In the genomic region with DNA sequence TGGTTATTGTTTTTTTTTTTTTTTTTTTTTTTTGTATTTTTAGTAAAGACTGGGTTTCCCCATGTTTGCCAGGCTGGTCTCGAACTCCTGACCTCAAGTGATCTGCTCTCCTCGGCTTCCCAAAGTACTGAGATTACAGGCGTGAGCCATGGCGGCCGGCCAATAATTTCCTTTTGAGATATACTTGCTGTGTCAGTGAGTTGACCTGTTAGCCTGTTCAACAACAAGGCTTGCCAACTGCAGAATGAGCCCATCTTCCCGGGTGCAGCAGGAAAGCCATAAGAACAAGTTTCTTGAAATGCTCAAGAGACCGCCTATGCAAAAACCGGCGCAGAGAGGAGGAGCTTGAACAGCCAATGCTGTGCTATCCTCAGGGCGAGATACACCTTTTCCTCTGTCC, we compare ENCODE assay signal across 24 cellular contexts.
"Had no signal": no experiment of that assay in that cellular context is flagged by ENCODE, and none has a peak within 500 bp of the region (broad histone marks: within the 10 kb centered on the region; RNA-seq: fewer than 3 reads in every experiment).

No MANE protein-coding gene starts in this region.

- H3K9me3 Mint-ChIP-seq: activated CD4-positive, alpha-beta memory T cell treated with anti-CD3 and anti-CD28 coated beads for 36 hours; activated naive CD4-positive, alpha-beta T cell treated with anti-CD3 and anti-CD28 coated beads, Interleukin-2, amount 50 U/mL, for 72 hours; activated T-helper 1 cell treated with anti-CD3 and anti-CD28 coated beads, Interleukin-12 subunit alpha, Interleukin-12 subunit beta, Interleukin-2, Interleukin-4 antibody, amounts not matched to agents 30 ng/mL and 10 ng/mL and 1 ng/mL, durations not matched to agents 14 hours and 24 hours and 36 hours; naive B cell; stimulated activated effector memory CD8-positive, alpha-beta T cell treated with anti-CD3 and anti-CD28 coated beads, Interleukin-12 subunit alpha, Interleukin-12 subunit beta, amount 100 ng/mL, for 72 hours; WTC11 had no signal

- H3K4me3 Mint-ChIP-seq: activated CD4-positive, alpha-beta memory T cell treated with anti-CD3 and anti-CD28 coated beads for 36 hours; activated T-helper 1 cell treated with anti-CD3 and anti-CD28 coated beads, Interleukin-12 subunit alpha, Interleukin-12 subunit beta, Interleukin-2, Interleukin-4 antibody, amounts not matched to agents 30 ng/mL and 10 ng/mL and 1 ng/mL, durations not matched to agents 14 hours and 24 hours and 36 hours; naive B cell; stimulated activated effector memory CD8-positive, alpha-beta T cell treated with anti-CD3 and anti-CD28 coated beads, Interleukin-12 subunit alpha, Interleukin-12 subunit beta, amount 100 ng/mL, for 72 hours; WTC11 had no signal

- H3K36me3 ChIP-seq: breast epithelium, ovary had no signal

- H3K4me1 ChIP-seq: adrenal gland, breast epithelium had no signal

- H3K4me2 ChIP-seq: hepatocyte, smooth muscle cell had no signal

- H3K9me3 ChIP-seq: adrenal gland, breast epithelium, esophagus muscularis mucosa, ovary, psoas muscle, upper lobe of right lung had no signal

- H3K27me3 ChIP-seq: adrenal gland, breast epithelium, esophagus muscularis mucosa, hepatocyte, ovary, upper lobe of right lung had no signal

- ATAC-seq: activated naive CD4-positive, alpha-beta T cell treated with anti-CD3 and anti-CD28 coated beads, Interleukin-2, amount 50 U/mL, for 72 hours; left colon; sciatic nerve; stimulated activated effector memory CD8-positive, alpha-beta T cell treated with anti-CD3 and anti-CD28 coated beads, Interleukin-12 subunit alpha, Interleukin-12 subunit beta, amount 100 ng/mL, for 72 hours; upper lobe of right lung; WTC11 had no signal

- H3K27ac ChIP-seq: adrenal gland, breast epithelium, esophagus muscularis mucosa, hepatocyte, ovary, psoas muscle, upper lobe of right lung had no signal

- H3K36me3 Mint-ChIP-seq: activated CD4-positive, alpha-beta memory T cell treated with anti-CD3 and anti-CD28 coated beads for 36 hours; activated naive CD4-positive, alpha-beta T cell treated with anti-CD3 and anti-CD28 coated beads, Interleukin-2, amount 50 U/mL, for 72 hours; naive B cell; stimulated activated effector memory CD8-positive, alpha-beta T cell treated with anti-CD3 and anti-CD28 coated beads, Interleukin-12 subunit alpha, Interleukin-12 subunit beta, amount 100 ng/mL, for 72 hours had no signal

- H3K4me1 Mint-ChIP-seq: naive B cell; stimulated activated effector memory CD8-positive, alpha-beta T cell treated with anti-CD3 and anti-CD28 coated beads, Interleukin-12 subunit alpha, Interleukin-12 subunit beta, amount 100 ng/mL, for 72 hours had no signal

- DNase-seq: activated CD4-positive, alpha-beta memory T cell treated with anti-CD3 and anti-CD28 coated beads for 36 hours; activated CD4-positive, alpha-beta T cell treated with anti-CD3 and anti-CD28 coated beads for 4 hours; activated gamma-delta T cell treated with Interleukin-2 at 50 U/mL for 16 hours; activated T-cell treated with anti-CD3 and anti-CD28 coated beads for 4 hours; cerebellar nuclear complex; cortex of kidney; effector CD4-positive, alpha-beta T cell; left colon; naive B cell; psoas muscle; stimulated activated CD4-positive, alpha-beta T cell treated with anti-CD3 and anti-CD28 coated beads, Interleukin-4, amount 100 ng/mL, for 24 hours; SW 1271; upper lobe of right lung had no signal

- H3K27ac Mint-ChIP-seq: activated CD4-positive, alpha-beta memory T cell treated with anti-CD3 and anti-CD28 coated beads for 36 hours; activated naive CD4-positive, alpha-beta T cell treated with anti-CD3 and anti-CD28 coated beads, Interleukin-2, amount 50 U/mL, for 72 hours; activated T-helper 1 cell treated with anti-CD3 and anti-CD28 coated beads, Interleukin-12 subunit alpha, Interleukin-12 subunit beta, Interleukin-2, Interleukin-4 antibody, amounts not matched to agents 30 ng/mL and 10 ng/mL and 1 ng/mL, durations not matched to agents 14 hours and 24 hours and 36 hours; stimulated activated effector memory CD8-positive, alpha-beta T cell treated with anti-CD3 and anti-CD28 coated beads, Interleukin-12 subunit alpha, Interleukin-12 subunit beta, amount 100 ng/mL, for 72 hours; WTC11 had no signal

- H2AFZ ChIP-seq: hepatocyte had no signal

- H3K4me3 ChIP-seq: adrenal gland, breast epithelium, esophagus muscularis mucosa, hepatocyte, ovary, psoas muscle, smooth muscle cell, upper lobe of right lung had no signal
